In genomic region chr11:64341851-64342791, GRCh38 we compare ENCODE assay signal across 8 cellular contexts. TPM values are rescaled to one million over a fixed set of nuclear protein-coding genes. Genes with fewer than 3 reads are reported as not detected.
A peak's percentile ranks its signal among the peaks of the same experiment; 100 is the strongest.
DNase-seq lines count a peak whose midpoint lies in the region; ATAC-seq, FAIRE-seq and TF ChIP-seq lines count a peak whose summit lies in the region.

No MANE protein-coding gene starts in this region.

- H3K27ac ChIP-seq in C4-2B (peak overlapping the region; percentile 66), kidney (ENCODE audit: low read depth in 2 of 2, low read length in 2 of 2) (no peak overlapping the region)

- intact Hi-C loops in kidney (cut with DNase I): no loop called here

- DNase-seq in H7 (peak; percentile 99), NCI-H2196 (lab: John Stamatoyannopoulos, UW; ENCODE audit: unreplicated experiment) (peak; percentile 87), kidney (peak; percentile 97), GDM1 (lab: John Stamatoyannopoulos, UW) (no peak)
- DNase-seq in activated CD4-positive, CD25-positive, alpha-beta regulatory T cell treated with anti-CD3 and anti-CD28 coated beads, Interleukin-2, amount 50 U/mL, for 72 hours: peak; percentile 86
- DNase-seq in central memory CD8-positive, alpha-beta T cell (ENCODE audit: low spot score in 2 of 2): peak; percentile 90 to 95
- peak; percentile 88 to 97 (median 90) for DNase-seq in stimulated activated CD4-positive, alpha-beta T cell treated with anti-CD3 and anti-CD28 coated beads, Interleukin-12 subunit alpha, Interleukin-12 subunit beta, amount 100 ng/mL, for 48 hours (ENCODE audit: low read depth in 2 of 3, low spot score in 1 of 3)

- H3K27ac Mint-ChIP-seq in central memory CD8-positive, alpha-beta T cell (ENCODE audit: low read depth): peak overlapping the region; percentile 19

- no peaks in the 10 kb centered on the region; the same call in 1 of the 2 replicates for H3K27me3 ChIP-seq in H7 (ENCODE audit: control insufficient read depth, insufficient read depth, low read length)

- TF ChIP-seq CTCF in C4-2B (conservative IDR thresholded peaks at IDR 0.05) (peak; percentile 78), kidney (IDR thresholded peaks at IDR 0.05; ENCODE audit: borderline replicate concordance, extremely low read depth, insufficient read depth) (peak; percentile 57)

- FAIRE-seq in kidney (lab: Jason Lieb, UNC): no peak

- peak overlapping the region; percentile 87 for H3K4me3 Mint-ChIP-seq in central memory CD8-positive, alpha-beta T cell

- no peaks in the 10 kb centered on the region for H3K27me3 Mint-ChIP-seq in central memory CD8-positive, alpha-beta T cell

- ATAC-seq in central memory CD8-positive, alpha-beta T cell (replicated peaks; ENCODE audit: extremely low read depth, poor library complexity, severe bottlenecking): peak; percentile 38

- no peaks in the 10 kb centered on the region for H3K9me3 ChIP-seq in kidney (ENCODE audit: control insufficient read depth in 1 of 2, low read length in 2 of 2)

- no peaks in the 10 kb centered on the region for H3K9me3 Mint-ChIP-seq in central memory CD8-positive, alpha-beta T cell

- peaks cover 21% of the 10 kb centered on the region for H3K36me3 Mint-ChIP-seq in central memory CD8-positive, alpha-beta T cell (ENCODE audit: insufficient read depth)

- H3K4me3 ChIP-seq in H7 (ENCODE audit: insufficient read depth, low read depth, low read length) (peak overlapping the region; percentile 42), kidney (ENCODE audit: low read length in 2 of 2) (peak overlapping the region in 1 of 2 donors; percentile 39)

- H3K36me3 ChIP-seq in H7 (replicated peaks; ENCODE audit: control insufficient read depth, insufficient read depth, low read length): no peaks in the 10 kb centered on the region
- no peaks in the 10 kb centered on the region for H3K36me3 ChIP-seq in kidney (ENCODE audit: control insufficient read depth in 1 of 2, insufficient read depth in 2 of 2, low read length in 2 of 2)

- peaks cover 4 to 5% of the 10 kb centered on the region in 2 donors for H3K4me1 ChIP-seq in kidney (ENCODE audit: control insufficient read depth in 1 of 2, insufficient read depth in 1 of 2, low read depth in 1 of 2, low read length in 2 of 2)

- H3K9ac ChIP-seq in kidney (ENCODE audit: low read length in 2 of 2): peak overlapping the region; percentile 59 to 67

- peaks cover 41% of the 10 kb centered on the region for H3K4me1 Mint-ChIP-seq in central memory CD8-positive, alpha-beta T cell

RNA-seq across cellular contexts. Expression of gene CCDC88B, which starts 2.1 kb away (rescaled TPM):
- 7.7 and 9.9 TPM in 2 replicates for total RNA-seq in H7 (2014; rRNA removed; shearing (Covaris generic))
- 13.3 TPM for total RNA-seq in kidney
- 10.0 TPM for polyA plus RNA-seq in kidney (ENCODE audit: insufficient read depth, low read depth, low replicate concordance)

RNA-seq across cellular contexts. Expression of gene RPS6KA4, which starts 16.8 kb away (rescaled TPM):
- total RNA-seq in H7 (2014; rRNA removed; shearing (Covaris generic)): 16.0 and 17.6 TPM in 2 replicates
- 40.2 TPM for total RNA-seq in kidney
- polyA plus RNA-seq in kidney (ENCODE audit: insufficient read depth, low read depth, low replicate concordance): 13.6 TPM

RNA-seq across cellular contexts. Expression of gene PRDX5, which starts 24.2 kb away (rescaled TPM):
- total RNA-seq in H7 (2014; rRNA removed; shearing (Covaris generic)): 272 and 303 TPM in 2 replicates
- 192 TPM for total RNA-seq in kidney
- 1,026 TPM for polyA plus RNA-seq in kidney (ENCODE audit: insufficient read depth, low read depth, low replicate concordance)

RNA-seq across cellular contexts. Expression of gene TRMT112, which starts 24.8 kb away (rescaled TPM):
- total RNA-seq in H7 (2014; rRNA removed; shearing (Covaris generic)): 261 and 314 TPM in 2 replicates
- total RNA-seq in kidney: 172 TPM
- 291 TPM for polyA plus RNA-seq in kidney (ENCODE audit: insufficient read depth, low read depth, low replicate concordance)

RNA-seq across cellular contexts. Expression of gene ESRRA, which starts 36.8 kb away (rescaled TPM):
- total RNA-seq in H7 (2014; rRNA removed; shearing (Covaris generic)): 80.5 and 94.8 TPM in 2 replicates
- total RNA-seq in kidney: 59.7 TPM
- 117 TPM for polyA plus RNA-seq in kidney (ENCODE audit: insufficient read depth, low read depth, low replicate concordance)
